7 cellular contexts compared by ENCODE assay signal in the genomic region with DNA sequence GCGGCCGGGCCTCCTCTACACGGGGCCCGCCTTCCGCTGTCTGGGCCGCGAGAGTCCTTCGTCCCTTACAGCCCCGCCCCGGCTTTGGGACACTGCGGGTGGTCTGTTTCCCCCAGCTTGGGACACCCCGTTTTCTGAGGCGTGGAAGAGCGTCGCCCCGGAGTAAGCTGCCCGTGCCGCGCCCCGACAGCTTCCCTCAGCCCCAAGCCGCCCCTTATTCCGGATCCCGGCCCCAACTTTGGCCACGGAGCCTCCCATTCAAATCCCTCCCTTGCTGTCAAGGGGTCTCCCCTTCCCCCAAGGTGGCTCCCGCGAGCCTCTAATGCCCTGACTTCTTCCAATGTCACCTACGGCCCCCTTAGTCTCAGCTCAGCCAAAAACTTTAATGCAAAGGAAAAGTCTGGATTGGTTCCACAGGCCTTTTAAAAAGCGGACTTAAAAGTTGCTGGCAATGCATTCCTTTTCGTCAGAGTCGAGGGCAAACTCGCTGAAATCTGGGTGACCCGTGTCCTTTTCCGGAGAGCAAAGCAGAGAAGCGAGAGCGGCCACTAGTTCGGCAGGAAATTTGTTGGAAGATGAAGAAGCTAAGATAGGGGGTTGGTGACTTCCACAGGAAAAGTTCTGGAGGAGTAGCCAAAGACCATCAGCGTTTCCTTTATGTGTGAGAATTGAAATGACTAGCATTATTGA. TPM values are rescaled to one million over a fixed set of nuclear protein-coding genes. Genes with fewer than 3 reads are reported as not detected.
A peak's percentile ranks its signal among the peaks of the same experiment; 100 is the strongest.
DNase-seq lines count a peak whose midpoint lies in the region; TF ChIP-seq lines count a peak whose summit lies in the region.

No MANE protein-coding gene starts in this region.

- no peaks in the 10 kb centered on the region for H3K27me3 Mint-ChIP-seq in stimulated activated naive CD8-positive, alpha-beta T cell treated with anti-CD3 and anti-CD28 coated beads, Interleukin-15, Interleukin-2, amounts not matched to agents 100 ng/mL and 50 ng/mL, for 24 hours

- H3K9me3 ChIP-seq in MG63 = no peaks in the 10 kb centered on the region

- peak overlapping the region; percentile 89 for H3K27ac Mint-ChIP-seq in stimulated activated naive CD8-positive, alpha-beta T cell treated with anti-CD3 and anti-CD28 coated beads, Interleukin-15, Interleukin-2, amounts not matched to agents 100 ng/mL and 50 ng/mL, for 24 hours

- peak; percentile 13 for TF ChIP-seq CTCF in GM13977 (IDR thresholded peaks at IDR 0.05; ENCODE audit: extremely low read depth, insufficient read depth, missing control alignments)

- in situ Hi-C loops in GM13977 (cut with MboI; ENCODE audit: low pct_unique_long_range_greater_than_20kb, low sequenced_read_pairs, unreplicated experiment) (loop anchor here (10.0 to 25.0 kb wide), 3 partner anchors 51 to 324 kb away; no protein-coding TSS in a partner anchor), T47D (cut with HindIII; ENCODE audit: low pct_unique_long_range_greater_than_20kb, low sequenced_read_pairs) (no loop called here)

- H3K4me3 ChIP-seq in MG63 = peak overlapping the region; percentile 65

- H3K36me3 Mint-ChIP-seq in stimulated activated naive CD8-positive, alpha-beta T cell treated with anti-CD3 and anti-CD28 coated beads, Interleukin-15, Interleukin-2, amounts not matched to agents 100 ng/mL and 50 ng/mL, for 24 hours (ENCODE audit: low read depth) = no peaks in the 10 kb centered on the region

- DNase-seq in GM13977 (ENCODE audit: low spot score) (peak; percentile 42), MG63 (peak; percentile 24), T47D (ENCODE audit: low read depth in 1 of 2, low spot score in 1 of 2) (peak; percentile 18 to 50), kidney glomerular epithelial cell (lab: John Stamatoyannopoulos, UW) (peak; percentile 2), DMS153 treated with DMSO at 0.1 percent for 48 hours (lab: John Stamatoyannopoulos, UW; ENCODE audit: unreplicated experiment) (no peak), SIG-M5 treated with dmso at 0.1 percent for 504 hours (lab: John Stamatoyannopoulos, UW; ENCODE audit: unreplicated experiment) (no peak)

- H3K36me3 ChIP-seq in MG63 = no peaks in the 10 kb centered on the region

- no peaks in the 10 kb centered on the region for H3K27me3 ChIP-seq in MG63

- H3K4me1 Mint-ChIP-seq in stimulated activated naive CD8-positive, alpha-beta T cell treated with anti-CD3 and anti-CD28 coated beads, Interleukin-15, Interleukin-2, amounts not matched to agents 100 ng/mL and 50 ng/mL, for 24 hours (ENCODE audit: low read depth) = peaks cover 38% of the 10 kb centered on the region

- no peaks in the 10 kb centered on the region for H3K9me3 Mint-ChIP-seq in stimulated activated naive CD8-positive, alpha-beta T cell treated with anti-CD3 and anti-CD28 coated beads, Interleukin-15, Interleukin-2, amounts not matched to agents 100 ng/mL and 50 ng/mL, for 24 hours

- peak overlapping the region; percentile 92 for H3K4me3 Mint-ChIP-seq in stimulated activated naive CD8-positive, alpha-beta T cell treated with anti-CD3 and anti-CD28 coated beads, Interleukin-15, Interleukin-2, amounts not matched to agents 100 ng/mL and 50 ng/mL, for 24 hours

RNA-seq across cellular contexts. Expression of a gene that starts 19.9 kb away (rescaled TPM):
- 31.4 and 46.4 TPM in 2 replicates for total RNA-seq in MG63 (2014; rRNA removed; shearing (Covaris generic); ENCODE audit: low replicate concordance)

RNA-seq across cellular contexts. Expression of a gene that starts 49.0 kb away (rescaled TPM):
- not detected in 2 replicates for total RNA-seq in MG63 (2014; rRNA removed; shearing (Covaris generic); ENCODE audit: low replicate concordance)

Comparison
In these comparisons a context has a peak if more than half of its experiments do, and no peak if none do; other contexts are left out.
1. DNase-seq: peak in GM13977 (single experiment), MG63 (single experiment), T47D (2 of 2) and kidney glomerular epithelial cell (single experiment); none in DMS153 treated with DMSO at 0.1 percent for 48 hours (single experiment) and SIG-M5 treated with dmso at 0.1 percent for 504 hours (single experiment).